29 cellular contexts compared by ENCODE assay signal in genomic region chr4:145635117-145635516, GRCh38. TPM values are rescaled to one million over a fixed set of nuclear protein-coding genes. Genes with fewer than 3 reads are reported as not detected.
"Had no signal": no experiment of that assay in that cellular context is flagged by ENCODE, and none has a peak within 500 bp of the region (broad histone marks: within the 10 kb centered on the region; RNA-seq: fewer than 3 reads in every experiment).

No MANE protein-coding gene starts in this region.

- ATAC-seq: gastrocnemius medialis, left ventricle myocardium superior, sciatic nerve had no signal

- H3K27me3 Mint-ChIP-seq: activated naive CD8-positive, alpha-beta T cell; activated T-cell treated with anti-CD3 and anti-CD28 coated beads, Interleukin-2, amount 50 U/mL, for 24 hours; central memory CD8-positive, alpha-beta T cell; stimulated activated naive B cell treated with anti-CD40 and anti-IgM and Interleukin-4, amounts not matched to agents 10 μg/mL and 1 μg/mL and 100 μg/mL, for 72 hours had no signal

- H3K27ac ChIP-seq: adrenal gland, colonic mucosa, esophagus squamous epithelium, gastrocnemius medialis, transverse colon, uterus had no signal

- H3K4me1 ChIP-seq: colonic mucosa, esophagus squamous epithelium, transverse colon, uterus had no signal

- H3K9me3 Mint-ChIP-seq: central memory CD8-positive, alpha-beta T cell; stimulated activated naive B cell treated with anti-CD40 and anti-IgM and Interleukin-4, amounts not matched to agents 10 μg/mL and 1 μg/mL and 100 μg/mL, for 72 hours had no signal

- H3K4me3 Mint-ChIP-seq: activated naive CD8-positive, alpha-beta T cell; activated T-cell treated with anti-CD3 and anti-CD28 coated beads, Interleukin-2, amount 50 U/mL, for 24 hours; central memory CD8-positive, alpha-beta T cell; endodermal cell; nephron progenitor cell; stimulated activated naive B cell treated with anti-CD40 and anti-IgM and Interleukin-4, amounts not matched to agents 10 μg/mL and 1 μg/mL and 100 μg/mL, for 72 hours; T-helper 1 cell treated with Interleukin-12 subunit alpha and Interleukin-12 subunit beta and Interleukin-4 antibody, amounts not matched to agents 30 μg/mL and 1 μg/mL, for 36 hours had no signal

- H3K27me3 ChIP-seq: adrenal gland, colonic mucosa, esophagus squamous epithelium, gastrocnemius medialis, transverse colon had no signal

- H3K27ac Mint-ChIP-seq: activated naive CD8-positive, alpha-beta T cell; activated T-cell treated with anti-CD3 and anti-CD28 coated beads, Interleukin-2, amount 50 U/mL, for 24 hours; activated T-helper 2 cell treated with anti-CD3 and anti-CD28 coated beads, Interferon-gamma antibody, Interleukin-2, Interleukin-4, amounts not matched to agents 10 μg/mL and 5 μg/mL and 100 μg/mL, durations not matched to agents 14 hours and 24 hours and 36 hours; endodermal cell; nephron progenitor cell; stimulated activated naive B cell treated with anti-CD40 and anti-IgM and Interleukin-4, amounts not matched to agents 10 μg/mL and 1 μg/mL and 100 μg/mL, for 72 hours; T-helper 1 cell treated with Interleukin-12 subunit alpha and Interleukin-12 subunit beta and Interleukin-4 antibody, amounts not matched to agents 30 μg/mL and 1 μg/mL, for 36 hours had no signal

- H3K4me3 ChIP-seq: adrenal gland, colonic mucosa, esophagus squamous epithelium, gastrocnemius medialis, transverse colon, uterus had no signal

- H3K36me3 ChIP-seq: colonic mucosa, uterus had no signal

- DNase-seq: activated CD4-positive, alpha-beta T cell treated with anti-CD3 and anti-CD28 coated beads for 48 hours; activated CD4-positive, CD25-positive, alpha-beta regulatory T cell; activated naive CD4-positive, alpha-beta T cell; activated T-cell treated with anti-CD3 and anti-CD28 coated beads, Interleukin-2, amount 50 U/mL, for 24 hours; adrenal gland; colonic mucosa; endodermal cell; esophagus squamous epithelium; gastrocnemius medialis; hippocampal formation; left ventricle myocardium superior; mammary epithelial cell; midbrain; nephron progenitor cell; occipital lobe; small intestine; stimulated activated CD4-positive, alpha-beta T cell treated with anti-CD3 and anti-CD28 coated beads, Interleukin-2, amount 100 ng/mL, for 24 hours; stimulated activated naive B cell treated with anti-CD40 and anti-IgM and Interleukin-4, amounts not matched to agents 10 μg/mL and 1 μg/mL and 100 μg/mL, for 72 hours; T1000; transverse colon; uterus had no signal

- H3K9me3 ChIP-seq: adrenal gland, colonic mucosa, esophagus squamous epithelium, gastrocnemius medialis, transverse colon, uterus had no signal

RNA-seq across cellular contexts. Expression of gene C4orf51, which starts 44.8 kb away (rescaled TPM):
- total RNA-seq: activated T-helper 2 cell treated with anti-CD3 and anti-CD28 coated beads, Interferon-gamma antibody, Interleukin-2, Interleukin-4, amounts not matched to agents 10 μg/mL and 5 μg/mL and 100 μg/mL, durations not matched to agents 14 hours and 24 hours and 36 hours; adrenal gland; astrocyte; colonic mucosa; esophagus squamous epithelium; gastrocnemius medialis; left ventricle myocardium superior; mammary epithelial cell; occipital lobe; renal cortical epithelial cell; sciatic nerve; temporal lobe; transverse colon; uterus had no signal
- polyA plus RNA-seq: adrenal gland, mammary epithelial cell, small intestine had no signal
